ENCODE assay signal across 17 cellular contexts in genomic region chr1:31055501-31055900, GRCh38. TPM values are rescaled to one million over a fixed set of nuclear protein-coding genes. Genes with fewer than 3 reads are reported as not detected.
DNase-seq lines count a peak whose midpoint lies in the region; ATAC-seq, FAIRE-seq and TF ChIP-seq lines count a peak whose summit lies in the region.
"Had no signal": no experiment of that assay in that cellular context is flagged by ENCODE, and none has a peak within 500 bp of the region (broad histone marks: within the 10 kb centered on the region; RNA-seq: fewer than 3 reads in every experiment).

No MANE protein-coding gene starts in this region.

- no peaks in the 10 kb centered on the region for H3F3A ChIP-seq in Loucy (ENCODE audit: low read depth)

- H4K20me1 ChIP-seq in Loucy (ENCODE audit: insufficient read depth, low read length, poor library complexity, severe bottlenecking): peaks cover 92% of the 10 kb centered on the region

- no peak overlapping the region for H3K4me3 Mint-ChIP-seq in activated CD8-positive, alpha-beta T cell treated with anti-CD3 and anti-CD28 coated beads for 36 hours
- no peak overlapping the region for H3K4me3 Mint-ChIP-seq in activated CD8-positive, alpha-beta T cell treated with anti-CD3 and anti-CD28 coated beads, Interleukin-2, amount 10 ng/mL, durations not matched to agents 7 days and 5 days
- no peak overlapping the region for H3K4me3 Mint-ChIP-seq in endothelial cell (ENCODE audit: unreplicated experiment)

- no peak for ATAC-seq in activated CD8-positive, alpha-beta T cell treated with anti-CD3 and anti-CD28 coated beads for 36 hours
- ATAC-seq in activated CD8-positive, alpha-beta T cell treated with anti-CD3 and anti-CD28 coated beads, Interleukin-2, amount 10 ng/mL, durations not matched to agents 7 days and 5 days: no peak
- ATAC-seq in GM21526 (IDR thresholded peaks at IDR 0.05; ENCODE audit: low FRiP score, unreplicated experiment) (no peak), HG02759 (IDR thresholded peaks at IDR 0.05; ENCODE audit: unreplicated experiment) (no peak)

- CTCF ChIA-PET in activated CD8-positive, alpha-beta T cell treated with anti-CD3 and anti-CD28 coated beads for 36 hours (lab: Charles Lee): no interaction called here
- CTCF ChIA-PET in activated CD8-positive, alpha-beta T cell treated with anti-CD3 and anti-CD28 coated beads, Interleukin-2, amount 10 ng/mL, durations not matched to agents 7 days and 5 days (lab: Charles Lee): interaction anchor here (1.0 kb wide), 1 partner anchor 15 kb away, joined by 3 read pairs; no protein-coding TSS in a partner anchor

- H3K9me2 ChIP-seq in Loucy (replicated peaks; ENCODE audit: low read depth, low read length): no peaks in the 10 kb centered on the region

- no peak overlapping the region for H2AFZ ChIP-seq in Loucy (ENCODE audit: low read length)

- peaks cover 100% of the 10 kb centered on the region for H3K79me2 ChIP-seq in Loucy (ENCODE audit: insufficient read depth, low read length)

- H3K27me3 ChIP-seq in Loucy (ENCODE audit: insufficient read depth, low read length, poor library complexity, severe bottlenecking): no peaks in the 10 kb centered on the region
- no peaks in the 10 kb centered on the region for H3K27me3 ChIP-seq in small intestine (ENCODE audit: control insufficient read depth in 2 of 2, insufficient read depth in 2 of 2, low read length in 2 of 2)

- H3K36me3 ChIP-seq in Loucy (ENCODE audit: insufficient read depth, low read length) (peaks cover 70% of the 10 kb centered on the region), small intestine (ENCODE audit: control insufficient read depth in 2 of 2, insufficient read depth in 2 of 2, low read length in 2 of 2) (peaks cover 6 to 8% of the 10 kb centered on the region in 2 donors)

- H3K4me1 ChIP-seq in Loucy (ENCODE audit: insufficient read depth, low read length, poor library complexity, severe bottlenecking) (peaks cover 35% of the 10 kb centered on the region), small intestine (ENCODE audit: control insufficient read depth in 2 of 2, insufficient read depth in 1 of 2, low read depth in 1 of 2, low read length in 1 of 2) (peaks cover 0 to 5% of the 10 kb centered on the region in 2 donors)

- H3K27ac ChIP-seq in small intestine (ENCODE audit: low read depth in 1 of 2, low read length in 1 of 2): no peak overlapping the region

- DNase-seq in activated CD8-positive, alpha-beta T cell treated with anti-CD3 and anti-CD28 coated beads for 36 hours: no peak
- DNase-seq in activated CD8-positive, alpha-beta T cell treated with anti-CD3 and anti-CD28 coated beads, Interleukin-2, amount 10 ng/mL, durations not matched to agents 7 days and 5 days: no peak
- DNase-seq in endothelial cell (ENCODE audit: low spot score) (no peak), small intestine (peak; percentile 32), NCI-H774 (lab: John Stamatoyannopoulos, UW) (no peak)
- DNase-seq: activated gamma-delta T cell treated with Interleukin-2 at 50 U/mL for 16 hours; caudate nucleus; midbrain; NCI-H2029; NCI-H69; stimulated activated CD4-positive, alpha-beta T cell treated with anti-CD3 and anti-CD28 coated beads, Interleukin-15, amount 100 ng/mL, for 24 hours had no signal

- intact Hi-C loops in activated CD8-positive, alpha-beta T cell treated with anti-CD3 and anti-CD28 coated beads for 36 hours (cut with micrococcal nuclease): no loop called here

- H3K27me3 Mint-ChIP-seq in activated CD8-positive, alpha-beta T cell treated with anti-CD3 and anti-CD28 coated beads for 36 hours: no peaks in the 10 kb centered on the region
- no peaks in the 10 kb centered on the region for H3K27me3 Mint-ChIP-seq in activated CD8-positive, alpha-beta T cell treated with anti-CD3 and anti-CD28 coated beads, Interleukin-2, amount 10 ng/mL, durations not matched to agents 7 days and 5 days (ENCODE audit: low read depth)
- peaks cover 2% of the 10 kb centered on the region for H3K27me3 Mint-ChIP-seq in endothelial cell (ENCODE audit: unreplicated experiment)

- FAIRE-seq in small intestine (lab: Jason Lieb, UNC): no peak
- FAIRE-seq: endometrium, islet of Langerhans, RCC 7860 had no signal

- peaks cover 55% of the 10 kb centered on the region for H3K4me1 Mint-ChIP-seq in activated CD8-positive, alpha-beta T cell treated with anti-CD3 and anti-CD28 coated beads for 36 hours (ENCODE audit: low read depth)
- peaks cover 44% of the 10 kb centered on the region for H3K4me1 Mint-ChIP-seq in activated CD8-positive, alpha-beta T cell treated with anti-CD3 and anti-CD28 coated beads, Interleukin-2, amount 10 ng/mL, durations not matched to agents 7 days and 5 days (ENCODE audit: low read depth)
- H3K4me1 Mint-ChIP-seq in endothelial cell (ENCODE audit: unreplicated experiment): peaks cover 7% of the 10 kb centered on the region

- H3K36me3 Mint-ChIP-seq in activated CD8-positive, alpha-beta T cell treated with anti-CD3 and anti-CD28 coated beads for 36 hours (ENCODE audit: low read depth): peaks cover 57% of the 10 kb centered on the region
- H3K36me3 Mint-ChIP-seq in activated CD8-positive, alpha-beta T cell treated with anti-CD3 and anti-CD28 coated beads, Interleukin-2, amount 10 ng/mL, durations not matched to agents 7 days and 5 days (ENCODE audit: low read depth): peaks cover 51% of the 10 kb centered on the region
- peaks cover 25% of the 10 kb centered on the region for H3K36me3 Mint-ChIP-seq in endothelial cell (ENCODE audit: low read depth, unreplicated experiment)

- peak overlapping the region; percentile 65 for H3K4me3 ChIP-seq in Loucy (ENCODE audit: low read length, poor library complexity, severe bottlenecking)
- H3K4me3 ChIP-seq in small intestine (ENCODE audit: low read depth in 1 of 2, low read length in 2 of 2): no peak overlapping the region

- WGBS in small intestine, 3 donors: 34 to 50% (median 47%) methylated on average over 3 of the region's 3 CpGs

- H3K9me3 ChIP-seq in Loucy (ENCODE audit: insufficient read depth, low read depth, low read length) (no peaks in the 10 kb centered on the region), small intestine (ENCODE audit: control insufficient read depth, low read depth) (no peaks in the 10 kb centered on the region)

- peak overlapping the region; percentile 72 for H3K27ac Mint-ChIP-seq in activated CD8-positive, alpha-beta T cell treated with anti-CD3 and anti-CD28 coated beads for 36 hours
- H3K27ac Mint-ChIP-seq in activated CD8-positive, alpha-beta T cell treated with anti-CD3 and anti-CD28 coated beads, Interleukin-2, amount 10 ng/mL, durations not matched to agents 7 days and 5 days: no peak overlapping the region
- H3K27ac Mint-ChIP-seq in endothelial cell (ENCODE audit: unreplicated experiment): peak overlapping the region; percentile 34

- peak overlapping the region; percentile 3 for H3K9ac ChIP-seq in Loucy (ENCODE audit: low read depth, low read length, poor library complexity, severe bottlenecking)

- H3K4me2 ChIP-seq in Loucy (ENCODE audit: low read depth, low read length, poor library complexity, severe bottlenecking): peak overlapping the region; percentile 74

- POLR2A ChIA-PET in activated CD8-positive, alpha-beta T cell treated with anti-CD3 and anti-CD28 coated beads for 36 hours (lab: Charles Lee): interaction anchor here (1.1 to 2.6 kb wide), 2 partner anchors 9 to 16 kb away, joined by 3 to 17 read pairs; no protein-coding TSS in a partner anchor
- POLR2A ChIA-PET in activated CD8-positive, alpha-beta T cell treated with anti-CD3 and anti-CD28 coated beads, Interleukin-2, amount 10 ng/mL, durations not matched to agents 7 days and 5 days (lab: Charles Lee): interaction anchor here (2.6 kb wide), 1 partner anchor 9 kb away, joined by 15 read pairs; the partner anchor contains the start of gene PUM1

- no peak for TF ChIP-seq CTCF in activated CD8-positive, alpha-beta T cell treated with anti-CD3 and anti-CD28 coated beads for 36 hours (IDR thresholded peaks at IDR 0.05)
- TF ChIP-seq CTCF in Loucy (conservative IDR thresholded peaks at IDR 0.05; ENCODE audit: low read length): no peak
- no peak for TF ChIP-seq CTCF in endothelial cell (IDR thresholded peaks at IDR 0.05; ENCODE audit: unreplicated experiment)

- H3K9me3 Mint-ChIP-seq in activated CD8-positive, alpha-beta T cell treated with anti-CD3 and anti-CD28 coated beads for 36 hours: no peaks in the 10 kb centered on the region
- H3K9me3 Mint-ChIP-seq in activated CD8-positive, alpha-beta T cell treated with anti-CD3 and anti-CD28 coated beads, Interleukin-2, amount 10 ng/mL, durations not matched to agents 7 days and 5 days (ENCODE audit: insufficient read depth): no peaks in the 10 kb centered on the region
- H3K9me3 Mint-ChIP-seq in endothelial cell (ENCODE audit: unreplicated experiment): no peaks in the 10 kb centered on the region

RNA-seq across cellular contexts. Expression of gene PUM1, which starts 10.0 kb away (rescaled TPM):
- 10 to 100 TPM; 98.0 to 99.0 TPM for total RNA-seq in activated CD8-positive, alpha-beta T cell treated with anti-CD3 and anti-CD28 coated beads for 36 hours
- 10 to 100 TPM; 91.0 to 94.9 TPM for total RNA-seq in activated CD8-positive, alpha-beta T cell treated with anti-CD3 and anti-CD28 coated beads, Interleukin-2, amount 10 ng/mL, durations not matched to agents 7 days and 5 days
- total RNA-seq in endothelial cell (ENCODE audit: unreplicated experiment): 135 TPM
- polyA plus RNA-seq in small intestine: 10 to 100 TPM; 16.5 to 26.6 (median 19.9) TPM
